ENCODE assay signal across 2 cellular contexts in the genomic region with DNA sequence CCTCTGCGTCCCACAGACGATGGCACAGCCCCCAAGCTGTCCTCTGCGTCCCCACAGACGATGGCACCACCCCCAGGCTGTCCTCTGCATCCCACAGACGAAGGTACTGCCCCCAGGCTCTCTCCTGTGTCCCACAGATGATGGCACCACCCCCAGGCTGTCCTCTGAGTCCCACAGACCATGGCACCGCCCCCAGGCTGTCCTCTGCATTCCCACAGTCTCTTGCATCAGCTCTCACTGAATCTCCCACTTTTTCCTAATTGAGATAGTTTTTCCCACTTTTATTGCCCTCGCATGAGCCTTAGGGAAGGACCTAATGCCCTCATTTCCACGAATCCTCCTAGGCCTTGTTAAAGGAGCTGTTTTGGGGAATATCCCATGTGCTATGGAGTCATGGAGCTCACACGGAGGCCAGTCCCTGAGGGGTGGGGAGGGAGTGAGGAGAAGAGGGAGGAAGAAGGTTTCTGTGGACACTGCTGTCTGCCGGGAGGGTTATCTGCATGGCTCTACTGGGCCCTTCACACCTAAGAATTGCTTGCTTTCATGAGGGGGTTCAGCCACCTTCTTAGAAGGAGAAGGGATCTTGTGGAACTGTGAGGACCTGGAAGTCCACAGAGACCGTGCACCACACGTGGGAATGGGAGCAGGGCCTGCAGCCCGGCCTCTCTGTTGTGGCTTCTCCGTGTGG.
TF ChIP-seq lines count a peak whose summit lies in the region.

No MANE protein-coding gene starts in this region.

TF ChIP-seq in A549, 52 proteins besides CTCF, POLR2A, EP300 and RAD21:
- TF ChIP-seq, protein P1, sequence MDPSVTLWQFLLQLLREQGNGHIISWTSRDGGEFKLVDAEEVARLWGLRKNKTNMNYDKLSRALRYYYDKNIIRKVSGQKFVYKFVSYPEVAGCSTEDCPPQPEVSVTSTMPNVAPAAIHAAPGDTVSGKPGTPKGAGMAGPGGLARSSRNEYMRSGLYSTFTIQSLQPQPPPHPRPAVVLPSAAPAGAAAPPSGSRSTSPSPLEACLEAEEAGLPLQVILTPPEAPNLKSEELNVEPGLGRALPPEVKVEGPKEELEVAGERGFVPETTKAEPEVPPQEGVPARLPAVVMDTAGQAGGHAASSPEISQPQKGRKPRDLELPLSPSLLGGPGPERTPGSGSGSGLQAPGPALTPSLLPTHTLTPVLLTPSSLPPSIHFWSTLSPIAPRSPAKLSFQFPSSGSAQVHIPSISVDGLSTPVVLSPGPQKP (IDR thresholded peaks at IDR 0.05; ENCODE audit: low read depth, low read length), result no peak
- TF ChIP-seq SREBF2 (IDR thresholded peaks at IDR 0.05) (no peak), TFCP2L1 (CRISPR knock-in tag; IDR thresholded peaks at IDR 0.05) (no peak), FOSB (CRISPR knock-in tag; IDR thresholded peaks at IDR 0.05) (no peak), MAZ (IDR thresholded peaks at IDR 0.05; ENCODE audit: borderline replicate concordance, low read depth, low read length) (no peak), HOXA7 (CRISPR knock-in tag; IDR thresholded peaks at IDR 0.05) (no peak), KDM1A (IDR thresholded peaks at IDR 0.05; ENCODE audit: low read depth) (no peak), EHF (CRISPR knock-in tag; IDR thresholded peaks at IDR 0.05) (no peak), CEBPB (IDR thresholded peaks at IDR 0.05) (no peak), NR3C1 (IDR thresholded peaks at IDR 0.05) (no peak), BHLHE40 (IDR thresholded peaks at IDR 0.05; ENCODE audit: low read depth, low read length) (no peak)

TF ChIP-seq in H1, 55 proteins besides CTCF, POLR2A, EP300 and RAD21:
- TF ChIP-seq SRF (IDR thresholded peaks at IDR 0.05; ENCODE audit: low read depth, low read length) (no peak), JUN (IDR thresholded peaks at IDR 0.05; ENCODE audit: low read depth, low read length) (no peak)
